In the genomic region with DNA sequence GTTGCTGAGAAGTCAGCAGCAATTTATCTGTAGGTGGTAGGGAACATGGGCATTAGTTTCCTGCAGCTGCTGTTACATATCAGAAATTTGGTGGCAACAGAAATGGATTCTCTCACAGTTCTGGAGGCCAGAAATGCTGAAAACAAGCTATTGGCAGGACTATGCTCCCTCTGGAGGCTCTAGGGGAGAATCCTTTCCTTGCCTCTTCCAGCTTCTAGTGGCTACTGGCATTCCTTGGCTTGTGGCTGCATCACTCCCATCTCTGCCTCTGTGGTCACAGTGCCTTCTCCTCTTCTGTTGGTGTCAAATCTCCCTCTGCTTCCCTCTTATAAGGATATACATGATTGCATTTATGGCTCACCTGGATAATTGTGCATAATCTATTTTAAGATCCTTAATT, we compare ENCODE assay signal across 1 cellular context.
A peak's percentile ranks its signal among the peaks of the same experiment; 100 is the strongest.
TF ChIP-seq lines count a peak whose summit lies in the region.

No MANE protein-coding gene starts in this region.

TF ChIP-seq in HEK293, 187 proteins besides CTCF, POLR2A, EP300 and RAD21:
- TF ChIP-seq SP7 (tag by site-specific recombination; IDR thresholded peaks at IDR 0.05) (no peak), SETDB1 (IDR thresholded peaks at IDR 0.05; ENCODE audit: insufficient read length, low read length) (peak; percentile 60), ZNF521 (tag by site-specific recombination; IDR thresholded peaks at IDR 0.05) (no peak)
